In genomic region chr18:48607049-48607984, GRCh38 we compare ENCODE assay signal across 11 cellular contexts.
DNase-seq lines count a peak whose midpoint lies in the region; ATAC-seq and TF ChIP-seq lines count a peak whose summit lies in the region.
"Had no signal": no experiment of that assay in that cellular context is flagged by ENCODE, and none has a peak within 500 bp of the region (broad histone marks: within the 10 kb centered on the region; RNA-seq: fewer than 3 reads in every experiment).

No MANE protein-coding gene starts in this region.

- ATAC-seq in GM19035 (IDR thresholded peaks at IDR 0.05; ENCODE audit: unreplicated experiment), result no peak

- H3K36me3 ChIP-seq in SJSA1, result peaks cover 46% of the 10 kb centered on the region

- peaks cover 32% of the 10 kb centered on the region for H3K4me1 ChIP-seq in SJSA1 (replicated peaks)

- POLR2A ChIA-PET in activated CD4-positive, alpha-beta memory T cell treated with anti-CD3 and anti-CD28 coated beads, Interleukin-2, amount 10 ng/mL, durations not matched to agents 7 days and 5 days (lab: Charles Lee), result no interaction called here

- no peak overlapping the region for H3K27ac Mint-ChIP-seq in activated CD4-positive, alpha-beta memory T cell treated with anti-CD3 and anti-CD28 coated beads, Interleukin-2, amount 10 ng/mL, durations not matched to agents 7 days and 5 days
- H3K27ac Mint-ChIP-seq: activated CD4-positive, alpha-beta memory T cell treated with anti-CD3 and anti-CD28 coated beads for 36 hours had no signal

- in situ Hi-C loops in G401 (cut with HindIII; ENCODE audit: low sequenced_read_pairs), result no loop called here

- H3K4me3 Mint-ChIP-seq in activated CD4-positive, alpha-beta memory T cell treated with anti-CD3 and anti-CD28 coated beads, Interleukin-2, amount 10 ng/mL, durations not matched to agents 7 days and 5 days, result no peak overlapping the region
- H3K4me3 Mint-ChIP-seq: activated CD4-positive, alpha-beta memory T cell treated with anti-CD3 and anti-CD28 coated beads for 36 hours had no signal

- H3K27me3 ChIP-seq in SJSA1 (replicated peaks), result no peaks in the 10 kb centered on the region

- CTCF ChIA-PET in activated CD4-positive, alpha-beta memory T cell treated with anti-CD3 and anti-CD28 coated beads, Interleukin-2, amount 10 ng/mL, durations not matched to agents 7 days and 5 days (lab: Charles Lee), result no interaction called here

- H3K27me3 Mint-ChIP-seq in activated CD4-positive, alpha-beta memory T cell treated with anti-CD3 and anti-CD28 coated beads, Interleukin-2, amount 10 ng/mL, durations not matched to agents 7 days and 5 days, result no peaks in the 10 kb centered on the region
- H3K27me3 Mint-ChIP-seq: activated CD4-positive, alpha-beta memory T cell treated with anti-CD3 and anti-CD28 coated beads for 36 hours had no signal

- TF ChIP-seq CTCF in retinal pigment epithelial cell (conservative IDR thresholded peaks at IDR 0.05; ENCODE audit: low read depth, low read length), result no peak

- no peaks in the 10 kb centered on the region for H3K9me3 ChIP-seq in SJSA1 (replicated peaks)

- no peaks in the 10 kb centered on the region for H3K9me3 Mint-ChIP-seq in activated CD4-positive, alpha-beta memory T cell treated with anti-CD3 and anti-CD28 coated beads, Interleukin-2, amount 10 ng/mL, durations not matched to agents 7 days and 5 days
- H3K9me3 Mint-ChIP-seq: activated CD4-positive, alpha-beta memory T cell treated with anti-CD3 and anti-CD28 coated beads for 36 hours had no signal

- H3K4me1 Mint-ChIP-seq in activated CD4-positive, alpha-beta memory T cell treated with anti-CD3 and anti-CD28 coated beads, Interleukin-2, amount 10 ng/mL, durations not matched to agents 7 days and 5 days, result no peaks in the 10 kb centered on the region

- no peak overlapping the region for H3K4me3 ChIP-seq in SJSA1
- H3K4me3 ChIP-seq in retinal pigment epithelial cell (ENCODE audit: low read length), result no peak overlapping the region

- DNase-seq in G401 (ENCODE audit: low spot score) (peak; percentile 50), SJSA1 (ENCODE audit: low read depth in 1 of 2, low spot score in 2 of 2) (peak; percentile 81 to 88), glomerular visceral epithelial cell (ENCODE audit: extremely low spot score) (peak; percentile 92), retinal pigment epithelial cell (ENCODE audit: low read depth) (peak; percentile 66), DMS153 treated with DMSO at 0.1 percent for 48 hours (lab: John Stamatoyannopoulos, UW; ENCODE audit: unreplicated experiment) (no peak), middle frontal gyrus (ENCODE audit: extremely low spot score, low spot score) (no peak)
- DNase-seq in activated CD4-positive, alpha-beta memory T cell treated with anti-CD3 and anti-CD28 coated beads, Interleukin-2, amount 10 ng/mL, durations not matched to agents 7 days and 5 days, result no peak
- DNase-seq: activated CD4-positive, alpha-beta memory T cell treated with anti-CD3 and anti-CD28 coated beads for 36 hours; GDM1; NCI-H1417 had no signal

- H3K36me3 Mint-ChIP-seq in activated CD4-positive, alpha-beta memory T cell treated with anti-CD3 and anti-CD28 coated beads, Interleukin-2, amount 10 ng/mL, durations not matched to agents 7 days and 5 days (ENCODE audit: low read depth), result no peaks in the 10 kb centered on the region
- H3K36me3 Mint-ChIP-seq: activated CD4-positive, alpha-beta memory T cell treated with anti-CD3 and anti-CD28 coated beads for 36 hours had no signal

- H3K27ac ChIP-seq in SJSA1, result peak overlapping the region; percentile 8

Comparison
In these comparisons a context has a peak if more than half of its experiments do, and no peak if none do; other contexts are left out.
1. DNase-seq: peak in G401 (single experiment), SJSA1 (2 of 2), glomerular visceral epithelial cell (single experiment) and retinal pigment epithelial cell (single experiment); none in DMS153 treated with DMSO at 0.1 percent for 48 hours (single experiment), activated CD4-positive, alpha-beta memory T cell treated with anti-CD3 and anti-CD28 coated beads, Interleukin-2, amount 10 ng/mL, durations not matched to agents 7 days and 5 days (single experiment) and middle frontal gyrus (single experiment).